In genomic region chrX:150692296-150692695, GRCh38 we compare ENCODE assay signal across 8 cellular contexts. TPM values are rescaled to one million over a fixed set of nuclear protein-coding genes. Genes with fewer than 3 reads are reported as not detected.
DNase-seq lines count a peak whose midpoint lies in the region; ATAC-seq and TF ChIP-seq lines count a peak whose summit lies in the region.

No MANE protein-coding gene starts in this region.

- no peak for ATAC-seq in PC-3

- peaks cover 2% of the 10 kb centered on the region for H3K36me3 Mint-ChIP-seq in neural progenitor cell

- TF ChIP-seq POLR2A in erythroblast (IDR thresholded peaks at IDR 0.05; ENCODE audit: low read length): no peak

- peaks cover 25% of the 10 kb centered on the region for H3K36me3 ChIP-seq in DOHH2 (ENCODE audit: control insufficient read depth, low read length)
- peaks cover 16% of the 10 kb centered on the region; the same call in 1 of the 2 replicates for H3K36me3 ChIP-seq in PC-3 (ENCODE audit: low read depth, low read length)
- H3K36me3 ChIP-seq in neural progenitor cell: no peaks in the 10 kb centered on the region

- H3K4me2 ChIP-seq in DOHH2 (ENCODE audit: low read length): peak overlapping the region; percentile 88
- peak overlapping the region; percentile 91 for H3K4me2 ChIP-seq in PC-3 (ENCODE audit: low read length)
- H3K4me2 ChIP-seq in neural progenitor cell: peak overlapping the region; percentile 79

- H3K4me3 Mint-ChIP-seq in neural progenitor cell: peak overlapping the region; percentile 84

- no peaks in the 10 kb centered on the region for H3K9me2 ChIP-seq in DOHH2 (replicated peaks; ENCODE audit: control insufficient read depth, low read length)
- H3K9me2 ChIP-seq in PC-3 (replicated peaks; ENCODE audit: low read length): no peaks in the 10 kb centered on the region

- H3K4me1 ChIP-seq in DOHH2 (ENCODE audit: control insufficient read depth, low read length) (peaks cover 51% of the 10 kb centered on the region), PC-3 (ENCODE audit: insufficient read depth, low read length) (peaks cover 47% of the 10 kb centered on the region), neural progenitor cell (no peaks in the 10 kb centered on the region)

- peaks cover 21% of the 10 kb centered on the region for H3K4me1 Mint-ChIP-seq in neural progenitor cell

- TF ChIP-seq CTCF in DOHH2 (IDR thresholded peaks at IDR 0.05; ENCODE audit: low read depth, low read length, poor library complexity, severe bottlenecking) (no peak), PC-3 (conservative IDR thresholded peaks at IDR 0.05; ENCODE audit: low read depth, low read length) (no peak), dorsolateral prefrontal cortex (IDR thresholded peaks at IDR 0.05 in 54 of 56, conservative IDR thresholded peaks at IDR 0.05 in 2 of 56; ENCODE audit: low read depth in 1 of 56, partially characterized antibody in 56 of 56) (no peak), neural progenitor cell (IDR thresholded peaks at IDR 0.05) (no peak)

- H3F3A ChIP-seq in DOHH2 (ENCODE audit: control insufficient read depth, insufficient read depth): peaks cover 8% of the 10 kb centered on the region
- H3F3A ChIP-seq in PC-3 (ENCODE audit: low read length, unreplicated experiment): peaks cover 9% of the 10 kb centered on the region
- H3F3A ChIP-seq in neural progenitor cell (ENCODE audit: low read depth): no peaks in the 10 kb centered on the region

- H4K20me1 ChIP-seq in DOHH2 (ENCODE audit: control insufficient read depth, insufficient read depth, low read depth, low read length): no peaks in the 10 kb centered on the region
- H4K20me1 ChIP-seq in PC-3 (ENCODE audit: low read length): no peaks in the 10 kb centered on the region
- H4K20me1 ChIP-seq in neural progenitor cell (ENCODE audit: low read depth): no peaks in the 10 kb centered on the region

- H3K9me3 ChIP-seq in DOHH2 (ENCODE audit: control insufficient read depth, insufficient read depth, low read length) (no peaks in the 10 kb centered on the region), PC-3 (ENCODE audit: low read length) (peaks cover 13% of the 10 kb centered on the region), neural progenitor cell (ENCODE audit: low read depth) (no peaks in the 10 kb centered on the region)

- CTCF ChIA-PET in PC-3 (lab: Charles Lee): no interaction called here

- H3K27me3 ChIP-seq in DOHH2 (ENCODE audit: control insufficient read depth, low read length) (no peaks in the 10 kb centered on the region), PC-3 (ENCODE audit: low read length) (no peaks in the 10 kb centered on the region), dorsolateral prefrontal cortex (peaks cover 0 to 55% (median 3%) of the 10 kb centered on the region in 45 donors), neural progenitor cell (no peaks in the 10 kb centered on the region)

- H3K79me2 ChIP-seq in DOHH2 (ENCODE audit: control insufficient read depth, low read length) (peaks cover 40% of the 10 kb centered on the region), PC-3 (ENCODE audit: low read length) (peaks cover 44% of the 10 kb centered on the region), neural progenitor cell (ENCODE audit: low read depth) (peaks cover 5% of the 10 kb centered on the region)

- DNase-seq in PC-3 (no peak), dorsolateral prefrontal cortex (no peak), neural progenitor cell (ENCODE audit: low spot score) (no peak), erythroblast (lab: John Stamatoyannopoulos, UW) (no peak), middle frontal gyrus (ENCODE audit: extremely low spot score, low spot score) (no peak), NCI-H2029 (lab: John Stamatoyannopoulos, UW) (no peak), COR-L47 (lab: John Stamatoyannopoulos, UW) (no peak)

- peak overlapping the region; percentile 76; the same call in 1 of the 2 replicates for H3K9ac ChIP-seq in PC-3 (ENCODE audit: low read length)
- H3K9ac ChIP-seq in neural progenitor cell: no peak overlapping the region

- intact Hi-C loops in PC-3 (cut with micrococcal nuclease) (no loop called here), dorsolateral prefrontal cortex (cut with DNase I) (loop anchor here (10.0 kb wide), 1 partner anchor 327 kb away; the partner anchor contains the start of gene MAMLD1 (in 2 of the 2))

- POLR2A ChIA-PET in PC-3 (lab: Charles Lee; ENCODE audit: unreplicated experiment): no interaction called here

- H3K9me3 Mint-ChIP-seq in neural progenitor cell: peaks cover 13% of the 10 kb centered on the region

- H2AFZ ChIP-seq in PC-3 (ENCODE audit: low read length) (peak overlapping the region; percentile 90), neural progenitor cell (replicated peaks) (no peak overlapping the region)

- H3K4me3 ChIP-seq in DOHH2 (ENCODE audit: low read length) (peak overlapping the region; percentile 83), PC-3 (ENCODE audit: low read length) (peak overlapping the region; percentile 72), dorsolateral prefrontal cortex (peak overlapping the region in 53 of 59 donors; percentile 43 to 74 (median 61)), neural progenitor cell (peak overlapping the region; percentile 58)

- H3K27me3 Mint-ChIP-seq in neural progenitor cell (ENCODE audit: insufficient read depth, low read depth): peaks cover 9% of the 10 kb centered on the region

- H3K27ac Mint-ChIP-seq in neural progenitor cell: no peak overlapping the region

- H3K27ac ChIP-seq in DOHH2 (ENCODE audit: low read depth, low read length) (peak overlapping the region; percentile 76), PC-3 (ENCODE audit: low read length) (no peak overlapping the region; the same call in 1 of the 2 replicates), dorsolateral prefrontal cortex (peak overlapping the region in 10 of 59 donors; percentile 12 to 84 (median 67)), neural progenitor cell (no peak overlapping the region)

- TSS peak; percentile 43 for BruUV-seq in PC-3 (replicated peaks; lab: Mats Ljungman, UMichigan)

RNA-seq across cellular contexts. Expression of gene MTMR1, which starts 0.9 kb away (rescaled TPM):
- total RNA-seq in PC-3 (2014; rRNA removed) (31.8 and 39.0 TPM in 2 replicates), dorsolateral prefrontal cortex (10 to 100 TPM; 24.8 to 58.5 (median 39.0) TPM), neural progenitor cell (ENCODE audit: low replicate concordance) (17.4 and 18.0 TPM in 2 replicates)
